8 cellular contexts compared by ENCODE assay signal in the genomic region with DNA sequence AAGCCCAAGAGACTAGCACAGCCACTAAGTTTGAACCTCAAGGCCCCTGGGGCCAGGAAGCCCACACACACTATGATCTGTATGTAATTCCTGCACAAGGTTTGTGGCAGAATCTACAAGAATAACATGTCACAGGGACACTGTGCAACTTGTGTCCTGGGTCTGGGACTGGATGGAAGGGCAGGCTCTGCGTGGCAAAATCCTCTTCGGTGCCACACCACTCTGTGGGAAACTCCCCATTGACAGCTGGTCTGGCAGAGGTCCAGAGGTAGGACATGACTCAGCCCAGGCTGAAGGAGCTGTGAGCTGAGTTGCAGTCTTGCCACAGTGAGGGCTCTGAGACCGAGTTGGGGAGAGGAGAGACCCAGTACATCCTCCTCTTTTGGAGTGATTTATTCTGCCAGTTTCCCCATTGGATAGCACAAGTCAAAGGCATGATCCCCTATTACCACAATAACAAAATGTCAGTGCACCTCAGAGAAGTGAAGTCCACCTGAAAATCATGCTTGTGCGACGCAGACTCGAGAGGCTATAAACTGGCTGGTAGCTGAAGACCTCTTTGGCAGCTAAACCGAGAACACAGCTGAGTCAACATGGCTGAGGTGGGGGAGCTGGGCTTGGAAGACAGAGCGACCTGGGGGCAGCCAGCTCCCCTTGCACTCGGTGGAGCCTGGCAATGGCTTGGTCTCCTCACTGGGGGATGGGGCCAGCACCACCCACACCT. TPM values are rescaled to one million over a fixed set of nuclear protein-coding genes. Genes with fewer than 3 reads are reported as not detected.
DNase-seq lines count a peak whose midpoint lies in the region; ATAC-seq and TF ChIP-seq lines count a peak whose summit lies in the region.

No MANE protein-coding gene starts in this region.

- peaks cover 8% of the 10 kb centered on the region for H3K4me1 Mint-ChIP-seq in activated CD8-positive, alpha-beta T cell treated with anti-CD3 and anti-CD28 coated beads, Interleukin-2, amount 10 ng/mL, durations not matched to agents 7 days and 5 days (ENCODE audit: low read depth)

- TF ChIP-seq EP300 in ovary (IDR thresholded peaks at IDR 0.05), result no peak

- H3K36me3 ChIP-seq in ovary, result no peaks in the 10 kb centered on the region

- TF ChIP-seq CTCF in GM12865 (IDR thresholded peaks at IDR 0.05; ENCODE audit: insufficient read depth, low read depth, low read length, missing control alignments) (no peak), ovary (IDR thresholded peaks at IDR 0.05) (no peak)

- peak overlapping the region; percentile 33 for H3K27ac Mint-ChIP-seq in activated CD8-positive, alpha-beta T cell treated with anti-CD3 and anti-CD28 coated beads, Interleukin-2, amount 10 ng/mL, durations not matched to agents 7 days and 5 days

- H3K36me3 Mint-ChIP-seq in activated CD8-positive, alpha-beta T cell treated with anti-CD3 and anti-CD28 coated beads, Interleukin-2, amount 10 ng/mL, durations not matched to agents 7 days and 5 days (ENCODE audit: low read depth), result peaks cover 20% of the 10 kb centered on the region

- CTCF ChIA-PET in activated CD8-positive, alpha-beta T cell treated with anti-CD3 and anti-CD28 coated beads, Interleukin-2, amount 10 ng/mL, durations not matched to agents 7 days and 5 days (lab: Charles Lee), result interaction anchor here (3.1 kb wide), 1 partner anchor 9 kb away, joined by 18 read pairs; no protein-coding TSS in a partner anchor

- no peaks in the 10 kb centered on the region for H3K9me3 ChIP-seq in ovary

- POLR2A ChIA-PET in activated CD8-positive, alpha-beta T cell treated with anti-CD3 and anti-CD28 coated beads, Interleukin-2, amount 10 ng/mL, durations not matched to agents 7 days and 5 days (lab: Charles Lee), result no interaction called here

- intact Hi-C loops in ovary (cut with DNase I), result no loop called here

- H3K27me3 ChIP-seq in ovary, result no peaks in the 10 kb centered on the region

- H3K27me3 Mint-ChIP-seq in activated CD8-positive, alpha-beta T cell treated with anti-CD3 and anti-CD28 coated beads, Interleukin-2, amount 10 ng/mL, durations not matched to agents 7 days and 5 days (ENCODE audit: low read depth), result no peaks in the 10 kb centered on the region

- 47 to 58% (median 53%) methylated on average over 9 of the region's 9 CpGs for WGBS in ovary, 3 donors

- TF ChIP-seq POLR2A in ovary (IDR thresholded peaks at IDR 0.05), result no peak

- no peaks in the 10 kb centered on the region for H3K4me1 ChIP-seq in ovary (ENCODE audit: insufficient read depth)

- ATAC-seq in activated CD8-positive, alpha-beta T cell treated with anti-CD3 and anti-CD28 coated beads, Interleukin-2, amount 10 ng/mL, durations not matched to agents 7 days and 5 days, result no peak
- ATAC-seq in GM21423 (IDR thresholded peaks at IDR 0.05; ENCODE audit: unreplicated experiment) (no peak), GM21528 (IDR thresholded peaks at IDR 0.05; ENCODE audit: low FRiP score, unreplicated experiment) (no peak), GM21529 (IDR thresholded peaks at IDR 0.05; ENCODE audit: unreplicated experiment) (no peak)

- H3K4me3 ChIP-seq in GM12865 (ENCODE audit: low read depth, low read length), result no peak overlapping the region
- no peak overlapping the region for H3K4me3 ChIP-seq in ovary

- H3K9me3 Mint-ChIP-seq in activated CD8-positive, alpha-beta T cell treated with anti-CD3 and anti-CD28 coated beads, Interleukin-2, amount 10 ng/mL, durations not matched to agents 7 days and 5 days (ENCODE audit: insufficient read depth), result no peaks in the 10 kb centered on the region

- no peak overlapping the region for H3K27ac ChIP-seq in ovary

- H3K4me3 Mint-ChIP-seq in activated CD8-positive, alpha-beta T cell treated with anti-CD3 and anti-CD28 coated beads, Interleukin-2, amount 10 ng/mL, durations not matched to agents 7 days and 5 days, result no peak overlapping the region

- DNase-seq in GM12865 (ENCODE audit: low read depth) (peak; percentile 86), HT-29 (ENCODE audit: low spot score) (peak; percentile 57), fibroblast of gingiva (ENCODE audit: low read depth) (peak; percentile 67), ovary (peak; percentile 37 to 64 (median 61))
- no peak for DNase-seq in activated CD8-positive, alpha-beta T cell treated with anti-CD3 and anti-CD28 coated beads, Interleukin-2, amount 10 ng/mL, durations not matched to agents 7 days and 5 days

RNA-seq across cellular contexts. Expression of a gene that starts 23.3 kb away (rescaled TPM):
- not detected in 2 replicates for total RNA-seq in HT-29 (2014; rRNA removed; shearing (Covaris generic))
- not detected for total RNA-seq in activated CD8-positive, alpha-beta T cell treated with anti-CD3 and anti-CD28 coated beads, Interleukin-2, amount 10 ng/mL, durations not matched to agents 7 days and 5 days
- total RNA-seq in ovary, result 1 to 10 TPM in 3 of 7 donors, under 1 TPM in 4; 0.22 to 2.2 (median 0.61) TPM
- 1 to 10 TPM; 1.1 to 5.0 TPM for polyA plus RNA-seq in ovary
